1 cellular context compared by ENCODE assay signal in genomic region chr22:18078329-18079041, GRCh38.
A peak's percentile ranks its signal among the peaks of the same experiment; 100 is the strongest.
TF ChIP-seq lines count a peak whose summit lies in the region.

No MANE protein-coding gene starts in this region.

TF ChIP-seq in GM12878, 131 proteins besides CTCF, POLR2A, EP300 and RAD21 (continued from another document):
- TF ChIP-seq NKRF (conservative IDR thresholded peaks at IDR 0.05) = no peak
- no peak for TF ChIP-seq NR2C2 (IDR thresholded peaks at IDR 0.05; ENCODE audit: borderline replicate concordance, control insufficient read depth, insufficient read length, low read depth)
- TF ChIP-seq KDM1A (IDR thresholded peaks at IDR 0.05; ENCODE audit: borderline replicate concordance) = no peak
- TF ChIP-seq TCF12 (IDR thresholded peaks at IDR 0.05; ENCODE audit: low read depth, low read length) = 0 out of 2 replicates have a peak, but pooled peaks have one; percentile 24
- TF ChIP-seq NR2C1 (IDR thresholded peaks at IDR 0.05) = no peak
- 0 out of 2 replicates have a peak, but pooled peaks have one; percentile 15 for TF ChIP-seq CBFB (IDR thresholded peaks at IDR 0.05; ENCODE audit: low read depth)
- TF ChIP-seq TAF1 (IDR thresholded peaks at IDR 0.05; ENCODE audit: borderline replicate concordance, low read depth, low read length) = 0 out of 2 replicates have a peak, but pooled peaks have one; percentile 21
- no peak for TF ChIP-seq SP1 (IDR thresholded peaks at IDR 0.05; ENCODE audit: low read depth, low read length)
TF ChIP-seq in GM12878: peak in this region for 3.
